13 cellular contexts compared by ENCODE assay signal in the genomic region with DNA sequence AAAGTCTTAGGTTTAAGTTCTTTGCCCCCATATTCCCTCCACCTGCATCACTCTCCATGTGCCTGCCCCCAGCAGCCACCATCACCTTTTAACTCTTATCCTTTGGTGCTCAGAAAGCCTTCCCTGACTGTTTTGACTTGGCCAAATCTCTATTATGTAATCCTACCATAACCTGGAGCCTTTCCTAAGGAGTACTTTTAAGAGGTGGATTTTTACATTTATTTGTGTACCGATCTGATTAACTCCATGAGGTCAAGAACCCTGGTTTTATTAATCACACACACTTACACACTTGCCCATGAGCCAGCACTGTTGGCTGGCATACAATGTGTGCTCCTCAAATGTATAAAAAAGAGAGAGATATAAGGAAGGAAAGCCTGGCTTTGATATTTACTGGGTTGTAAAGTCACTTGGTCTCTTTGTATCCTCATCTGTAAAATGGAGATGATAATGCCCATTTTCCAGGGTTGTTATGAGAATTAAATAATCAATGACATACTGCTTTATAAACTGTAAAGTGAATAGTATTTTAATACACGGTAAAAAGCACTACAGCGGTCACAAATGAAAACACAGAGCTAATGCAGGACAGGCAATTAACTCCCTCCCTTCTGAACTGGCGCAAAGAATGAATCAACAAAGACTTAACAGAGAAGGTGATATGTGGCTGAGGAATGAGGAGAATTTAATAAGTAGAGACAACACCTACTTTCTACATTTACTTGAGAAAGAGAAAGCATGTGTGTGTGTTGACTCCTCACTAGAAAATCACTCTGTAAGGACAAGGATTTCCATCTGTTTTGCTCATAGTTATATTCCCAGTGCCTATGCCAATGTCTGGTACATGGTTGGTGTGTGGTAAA. TPM values are rescaled to one million over a fixed set of nuclear protein-coding genes. Genes with fewer than 3 reads are reported as not detected.
"Had no signal": no experiment of that assay in that cellular context is flagged by ENCODE, and none has a peak within 500 bp of the region (broad histone marks: within the 10 kb centered on the region; RNA-seq: fewer than 3 reads in every experiment).

No MANE protein-coding gene starts in this region.

- H3K9me3 ChIP-seq: adrenal gland, body of pancreas, tibial nerve had no signal

- DNase-seq: activated CD8-positive, alpha-beta memory T cell treated with anti-CD3 and anti-CD28 coated beads, Interleukin-2, amount 50 U/mL, for 48 hours; activated CD8-positive, alpha-beta T cell treated with anti-CD3 and anti-CD28 coated beads, Interleukin-2, amount 10 ng/mL, durations not matched to agents 7 days and 5 days; activated naive CD4-positive, alpha-beta T cell treated with anti-CD3 and anti-CD28 coated beads, Interleukin-2, amount 10 ng/mL, durations not matched to agents 7 days and 5 days; adrenal gland; body of pancreas; cerebellar nuclear complex; nephron progenitor cell; retina had no signal

- H3K27me3 ChIP-seq: adrenal gland, body of pancreas, foreskin keratinocyte, tibial nerve had no signal

- H3K4me3 ChIP-seq: adrenal gland, body of pancreas, skin epidermis, tibial nerve had no signal

- H3K36me3 ChIP-seq: adrenal gland had no signal

- ATAC-seq: activated CD8-positive, alpha-beta T cell treated with anti-CD3 and anti-CD28 coated beads, Interleukin-2, amount 10 ng/mL, durations not matched to agents 7 days and 5 days; activated T-helper 17 cell treated with anti-CD3 and anti-CD28 coated beads, Interleukin-2, amount 50 U/mL, for 72 hours; body of pancreas; foreskin keratinocyte had no signal

- H3K4me1 ChIP-seq: adrenal gland, body of pancreas, foreskin keratinocyte, tibial nerve had no signal

- H3K27ac ChIP-seq: adrenal gland, body of pancreas, foreskin keratinocyte, skin epidermis, tibial nerve, VCaP had no signal

RNA-seq across cellular contexts. Expression of gene ATP13A4, which starts 45.4 kb away (rescaled TPM):
- total RNA-seq: foreskin keratinocyte had no signal
- polyA plus RNA-seq: foreskin keratinocyte had no signal
